In genomic region chr1:51224255-51224654, GRCh38 we compare ENCODE assay signal across 23 cellular contexts.
"Had no signal": no experiment of that assay in that cellular context is flagged by ENCODE, and none has a peak within 500 bp of the region (broad histone marks: within the 10 kb centered on the region; RNA-seq: fewer than 3 reads in every experiment).

No MANE protein-coding gene starts in this region.

- DNase-seq: cortex of kidney; effector CD8-positive, alpha-beta T cell; effector memory CD8-positive, alpha-beta T cell; endodermal cell; foreskin keratinocyte; heart left ventricle; hypothalamus; immature natural killer cell; left cardiac atrium; left lung; left ventricle myocardium superior; lower lobe of right lung; mesenchymal stem cell; mucosa of descending colon; naive B cell; naive thymus-derived CD8-positive, alpha-beta T cell had no signal

- H3K27ac ChIP-seq: esophagus muscularis mucosa, foreskin keratinocyte, gastroesophageal sphincter, heart left ventricle, hepatocyte, left lung, lower lobe of right lung had no signal

- H3K36me3 ChIP-seq: esophagus muscularis mucosa, gastroesophageal sphincter, heart left ventricle, left lung, lower lobe of right lung had no signal

- H3K4me3 ChIP-seq: esophagus muscularis mucosa, gastroesophageal sphincter, heart left ventricle, hepatocyte, left lung, lower lobe of right lung, mucosa of descending colon had no signal

- H3K4me1 ChIP-seq: esophagus muscularis mucosa, gastroesophageal sphincter, heart left ventricle, left lung, lower lobe of right lung had no signal

- H3K79me2 ChIP-seq: hepatocyte had no signal

- FAIRE-seq: colon, endometrium, frontal cortex, keratinocyte had no signal

- H3K27me3 ChIP-seq: esophagus muscularis mucosa, gastroesophageal sphincter, heart left ventricle, hepatocyte, left lung had no signal

- H2AFZ ChIP-seq: hepatocyte had no signal

- H3K9me3 ChIP-seq: esophagus muscularis mucosa, gastroesophageal sphincter, heart left ventricle, left lung, lower lobe of right lung, mucosa of descending colon had no signal

- ATAC-seq: effector memory CD8-positive, alpha-beta T cell; foreskin keratinocyte; gastroesophageal sphincter; heart left ventricle; left cardiac atrium; left lung; left ventricle myocardium superior; lower lobe of right lung; mucosa of descending colon; naive thymus-derived CD8-positive, alpha-beta T cell had no signal

- H3K4me2 ChIP-seq: hepatocyte had no signal
